19 cellular contexts compared by ENCODE assay signal in genomic region chr3:154184582-154184981, GRCh38.
"Had no signal": no experiment of that assay in that cellular context is flagged by ENCODE, and none has a peak within 500 bp of the region (broad histone marks: within the 10 kb centered on the region; RNA-seq: fewer than 3 reads in every experiment).

No MANE protein-coding gene starts in this region.

- H3K27ac Mint-ChIP-seq: activated CD4-positive, alpha-beta memory T cell treated with anti-CD3 and anti-CD28 coated beads for 36 hours; activated naive CD8-positive, alpha-beta T cell; dendritic cell treated with granulocyte-macrophage colony-stimulating factor and Interleukin-4, amounts not matched to agents 40 ng/mL and 50 ng/mL, for 4 days; naive B cell; neural progenitor cell; stimulated activated memory B cell treated with anti-CD40 and anti-IgM and Interleukin-4, amounts not matched to agents 10 μg/mL and 1 μg/mL and 100 μg/mL, for 72 hours; T-cell had no signal

- H3K79me2 ChIP-seq: hepatocyte had no signal

- H3K4me2 ChIP-seq: hepatocyte, neural progenitor cell had no signal

- H3K4me1 Mint-ChIP-seq: central memory CD8-positive, alpha-beta T cell; stimulated activated memory B cell treated with anti-CD40 and anti-IgM and Interleukin-4, amounts not matched to agents 10 μg/mL and 1 μg/mL and 100 μg/mL, for 72 hours; T-cell had no signal

- H3K4me1 ChIP-seq: gastrocnemius medialis, left lung had no signal

- H2AFZ ChIP-seq: hepatocyte, neural progenitor cell had no signal

- H3K27me3 ChIP-seq: body of pancreas, gastrocnemius medialis, hepatocyte, left lung, neural progenitor cell, tibial artery had no signal

- DNase-seq: activated CD4-positive, alpha-beta memory T cell treated with anti-CD3 and anti-CD28 coated beads for 36 hours; activated gamma-delta T cell treated with Interleukin-2 at 50 U/mL for 16 hours; activated T-cell treated with anti-CD3 and anti-CD28 coated beads, Interleukin-2, amount 50 U/mL, for 48 hours; amniotic stem cell; body of pancreas; gastrocnemius medialis; left lung; mammary epithelial cell; naive B cell; stimulated activated CD4-positive, alpha-beta T cell treated with anti-CD3 and anti-CD28 coated beads, Interleukin-12 subunit alpha, Interleukin-12 subunit beta, amount 100 ng/mL, for 4 hours; T-cell; T1000; tibial artery had no signal

- H3K4me3 Mint-ChIP-seq: activated CD4-positive, alpha-beta memory T cell treated with anti-CD3 and anti-CD28 coated beads for 36 hours; activated naive CD8-positive, alpha-beta T cell; central memory CD8-positive, alpha-beta T cell; dendritic cell treated with granulocyte-macrophage colony-stimulating factor and Interleukin-4, amounts not matched to agents 40 ng/mL and 50 ng/mL, for 4 days; neural progenitor cell; stimulated activated memory B cell treated with anti-CD40 and anti-IgM and Interleukin-4, amounts not matched to agents 10 μg/mL and 1 μg/mL and 100 μg/mL, for 72 hours; T-cell had no signal

- H3K36me3 Mint-ChIP-seq: activated CD4-positive, alpha-beta memory T cell treated with anti-CD3 and anti-CD28 coated beads for 36 hours; activated naive CD8-positive, alpha-beta T cell; naive B cell; stimulated activated memory B cell treated with anti-CD40 and anti-IgM and Interleukin-4, amounts not matched to agents 10 μg/mL and 1 μg/mL and 100 μg/mL, for 72 hours; T-cell had no signal

- H3K27me3 Mint-ChIP-seq: dendritic cell treated with granulocyte-macrophage colony-stimulating factor and Interleukin-4, amounts not matched to agents 40 ng/mL and 50 ng/mL, for 4 days; naive B cell; stimulated activated memory B cell treated with anti-CD40 and anti-IgM and Interleukin-4, amounts not matched to agents 10 μg/mL and 1 μg/mL and 100 μg/mL, for 72 hours had no signal

- H3K36me3 ChIP-seq: gastrocnemius medialis, neural progenitor cell had no signal

- H3K9ac ChIP-seq: neural progenitor cell had no signal

- H3K9me3 Mint-ChIP-seq: activated CD4-positive, alpha-beta memory T cell treated with anti-CD3 and anti-CD28 coated beads for 36 hours; central memory CD8-positive, alpha-beta T cell; dendritic cell treated with granulocyte-macrophage colony-stimulating factor and Interleukin-4, amounts not matched to agents 40 ng/mL and 50 ng/mL, for 4 days; neural progenitor cell; stimulated activated memory B cell treated with anti-CD40 and anti-IgM and Interleukin-4, amounts not matched to agents 10 μg/mL and 1 μg/mL and 100 μg/mL, for 72 hours had no signal

- H3K4me3 ChIP-seq: body of pancreas, gastrocnemius medialis, hepatocyte, left lung, neural progenitor cell, tibial artery had no signal

- H3K27ac ChIP-seq: body of pancreas, gastrocnemius medialis, hepatocyte, left lung, neural progenitor cell had no signal

- ATAC-seq: body of pancreas; gastrocnemius medialis; left lung; stimulated activated memory B cell treated with anti-CD40 and anti-IgM and Interleukin-4, amounts not matched to agents 10 μg/mL and 1 μg/mL and 100 μg/mL, for 72 hours; T-cell had no signal

- H3K9me3 ChIP-seq: body of pancreas, gastrocnemius medialis, left lung, tibial artery had no signal
